Comparison of ENCODE assay signal across 1 cellular context in the genomic region with DNA sequence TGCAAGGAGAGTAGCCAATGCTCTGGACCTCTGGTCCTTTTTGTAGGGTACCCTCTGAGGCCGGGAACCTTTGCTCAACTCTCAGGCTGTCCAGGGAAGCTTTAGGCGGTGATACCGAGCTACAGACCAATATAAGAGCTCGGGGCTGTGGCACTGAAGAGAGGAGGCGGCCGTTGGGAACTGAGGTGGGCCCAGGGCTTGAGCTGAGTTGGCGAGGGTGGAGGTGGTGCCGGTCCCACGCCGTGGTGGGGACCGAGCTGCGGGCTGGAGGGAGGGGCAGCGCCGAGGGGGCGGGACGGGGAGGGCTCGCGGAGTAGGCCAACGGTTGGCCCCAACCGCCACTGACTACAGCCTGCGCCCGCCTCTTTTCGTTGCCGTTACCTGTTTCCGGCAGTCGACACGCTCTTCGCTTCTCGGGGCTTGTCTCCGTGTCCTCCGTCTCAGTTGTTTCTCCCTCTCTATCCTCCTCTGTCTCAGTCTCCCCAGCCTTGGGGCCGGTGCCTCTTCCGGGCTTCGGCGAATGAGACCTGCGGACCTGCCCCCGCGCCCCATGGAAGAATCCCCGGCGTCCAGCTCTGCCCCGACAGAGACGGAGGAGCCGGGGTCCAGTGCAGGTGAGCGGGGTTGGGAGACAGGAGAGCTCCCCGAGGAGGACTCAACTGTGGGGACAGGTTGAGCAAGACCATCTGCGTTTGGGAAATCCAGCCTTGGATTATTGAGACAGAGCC.
TF ChIP-seq lines count a peak whose summit lies in the region.

A gene with protein sequence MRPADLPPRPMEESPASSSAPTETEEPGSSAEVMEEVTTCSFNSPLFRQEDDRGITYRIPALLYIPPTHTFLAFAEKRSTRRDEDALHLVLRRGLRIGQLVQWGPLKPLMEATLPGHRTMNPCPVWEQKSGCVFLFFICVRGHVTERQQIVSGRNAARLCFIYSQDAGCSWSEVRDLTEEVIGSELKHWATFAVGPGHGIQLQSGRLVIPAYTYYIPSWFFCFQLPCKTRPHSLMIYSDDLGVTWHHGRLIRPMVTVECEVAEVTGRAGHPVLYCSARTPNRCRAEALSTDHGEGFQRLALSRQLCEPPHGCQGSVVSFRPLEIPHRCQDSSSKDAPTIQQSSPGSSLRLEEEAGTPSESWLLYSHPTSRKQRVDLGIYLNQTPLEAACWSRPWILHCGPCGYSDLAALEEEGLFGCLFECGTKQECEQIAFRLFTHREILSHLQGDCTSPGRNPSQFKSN (plus strand): TSS at position 393 of the 728 bp plus-strand sequence. CDS start 128 bp downstream, at position 521.

TF ChIP-seq in GM12878, 131 proteins besides CTCF, POLR2A, EP300 and RAD21 (continued from another document):
- TF ChIP-seq MYC (IDR thresholded peaks at IDR 0.05; ENCODE audit: insufficient read depth, insufficient read length, insufficient replicate concordance, low read length, severe bottlenecking) (no peak), SMAD5 (IDR thresholded peaks at IDR 0.05; ENCODE audit: low read depth) (0 out of 2 replicates have a peak, but pooled peaks have one; percentile 30), DPF2 (IDR thresholded peaks at IDR 0.05) (no peak), POLR2AphosphoS2 (IDR thresholded peaks at IDR 0.05; ENCODE audit: low read depth, low read length) (peak; percentile 57), EED (IDR thresholded peaks at IDR 0.05; ENCODE audit: low read depth) (no peak), SMAD1 (IDR thresholded peaks at IDR 0.05; ENCODE audit: low read depth, partially characterized antibody) (no peak), ZSCAN29 (IDR thresholded peaks at IDR 0.05) (no peak), BCL11A (IDR thresholded peaks at IDR 0.05; ENCODE audit: low read depth, low read length) (no peak), IRF4 (IDR thresholded peaks at IDR 0.05; ENCODE audit: low read depth, low read length) (no peak), ZNF622 (IDR thresholded peaks at IDR 0.05) (no peak), SUZ12 (IDR thresholded peaks at IDR 0.05; ENCODE audit: unreplicated experiment) (no peak), RELA (IDR thresholded peaks at IDR 0.05; ENCODE audit: borderline replicate concordance, partially characterized antibody) (no peak), SIX5 (IDR thresholded peaks at IDR 0.05; ENCODE audit: low read depth, low read length, severe bottlenecking) (peak; percentile 14), MEF2B (IDR thresholded peaks at IDR 0.05; ENCODE audit: partially characterized antibody, poor library complexity, severe bottlenecking) (peak; percentile 24), CBX5 (IDR thresholded peaks at IDR 0.05; ENCODE audit: low read depth) (no peak), NFIC (IDR thresholded peaks at IDR 0.05; ENCODE audit: low read depth, low read length) (no peak), PAX5 (IDR thresholded peaks at IDR 0.05; ENCODE audit: borderline replicate concordance, low read depth, low read length) (peak; percentile 40; the same call in 1 of the 2 replicates), ETV6 (conservative IDR thresholded peaks at IDR 0.05 in 1 of 2, IDR thresholded peaks at IDR 0.05 in 1 of 2; ENCODE audit: borderline replicate concordance in 1 of 2, low read depth in 1 of 2) (no peak)
- TF ChIP-seq, protein P1, sequence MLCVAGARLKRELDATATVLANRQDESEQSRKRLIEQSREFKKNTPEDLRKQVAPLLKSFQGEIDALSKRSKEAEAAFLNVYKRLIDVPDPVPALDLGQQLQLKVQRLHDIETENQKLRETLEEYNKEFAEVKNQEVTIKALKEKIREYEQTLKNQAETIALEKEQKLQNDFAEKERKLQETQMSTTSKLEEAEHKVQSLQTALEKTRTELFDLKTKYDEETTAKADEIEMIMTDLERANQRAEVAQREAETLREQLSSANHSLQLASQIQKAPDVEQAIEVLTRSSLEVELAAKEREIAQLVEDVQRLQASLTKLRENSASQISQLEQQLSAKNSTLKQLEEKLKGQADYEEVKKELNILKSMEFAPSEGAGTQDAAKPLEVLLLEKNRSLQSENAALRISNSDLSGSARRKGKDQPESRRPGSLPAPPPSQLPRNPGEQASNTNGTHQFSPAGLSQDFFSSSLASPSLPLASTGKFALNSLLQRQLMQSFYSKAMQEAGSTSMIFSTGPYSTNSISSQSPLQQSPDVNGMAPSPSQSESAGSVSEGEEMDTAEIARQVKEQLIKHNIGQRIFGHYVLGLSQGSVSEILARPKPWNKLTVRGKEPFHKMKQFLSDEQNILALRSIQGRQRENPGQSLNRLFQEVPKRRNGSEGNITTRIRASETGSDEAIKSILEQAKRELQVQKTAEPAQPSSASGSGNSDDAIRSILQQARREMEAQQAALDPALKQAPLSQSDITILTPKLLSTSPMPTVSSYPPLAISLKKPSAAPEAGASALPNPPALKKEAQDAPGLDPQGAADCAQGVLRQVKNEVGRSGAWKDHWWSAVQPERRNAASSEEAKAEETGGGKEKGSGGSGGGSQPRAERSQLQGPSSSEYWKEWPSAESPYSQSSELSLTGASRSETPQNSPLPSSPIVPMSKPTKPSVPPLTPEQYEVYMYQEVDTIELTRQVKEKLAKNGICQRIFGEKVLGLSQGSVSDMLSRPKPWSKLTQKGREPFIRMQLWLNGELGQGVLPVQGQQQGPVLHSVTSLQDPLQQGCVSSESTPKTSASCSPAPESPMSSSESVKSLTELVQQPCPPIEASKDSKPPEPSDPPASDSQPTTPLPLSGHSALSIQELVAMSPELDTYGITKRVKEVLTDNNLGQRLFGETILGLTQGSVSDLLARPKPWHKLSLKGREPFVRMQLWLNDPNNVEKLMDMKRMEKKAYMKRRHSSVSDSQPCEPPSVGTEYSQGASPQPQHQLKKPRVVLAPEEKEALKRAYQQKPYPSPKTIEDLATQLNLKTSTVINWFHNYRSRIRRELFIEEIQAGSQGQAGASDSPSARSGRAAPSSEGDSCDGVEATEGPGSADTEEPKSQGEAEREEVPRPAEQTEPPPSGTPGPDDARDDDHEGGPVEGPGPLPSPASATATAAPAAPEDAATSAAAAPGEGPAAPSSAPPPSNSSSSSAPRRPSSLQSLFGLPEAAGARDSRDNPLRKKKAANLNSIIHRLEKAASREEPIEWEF (IDR thresholded peaks at IDR 0.05; ENCODE audit: insufficient replicate concordance, low read depth, low read length), result no peak
- TF ChIP-seq, protein P2, sequence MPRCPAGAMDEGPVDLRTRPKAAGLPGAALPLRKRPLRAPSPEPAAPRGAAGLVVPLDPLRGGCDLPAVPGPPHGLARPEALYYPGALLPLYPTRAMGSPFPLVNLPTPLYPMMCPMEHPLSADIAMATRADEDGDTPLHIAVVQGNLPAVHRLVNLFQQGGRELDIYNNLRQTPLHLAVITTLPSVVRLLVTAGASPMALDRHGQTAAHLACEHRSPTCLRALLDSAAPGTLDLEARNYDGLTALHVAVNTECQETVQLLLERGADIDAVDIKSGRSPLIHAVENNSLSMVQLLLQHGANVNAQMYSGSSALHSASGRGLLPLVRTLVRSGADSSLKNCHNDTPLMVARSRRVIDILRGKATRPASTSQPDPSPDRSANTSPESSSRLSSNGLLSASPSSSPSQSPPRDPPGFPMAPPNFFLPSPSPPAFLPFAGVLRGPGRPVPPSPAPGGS (IDR thresholded peaks at IDR 0.05; ENCODE audit: borderline replicate concordance, insufficient read depth, low read depth, low read length, poor library complexity, severe bottlenecking), result peak; percentile 86
- TF ChIP-seq, protein P3, sequence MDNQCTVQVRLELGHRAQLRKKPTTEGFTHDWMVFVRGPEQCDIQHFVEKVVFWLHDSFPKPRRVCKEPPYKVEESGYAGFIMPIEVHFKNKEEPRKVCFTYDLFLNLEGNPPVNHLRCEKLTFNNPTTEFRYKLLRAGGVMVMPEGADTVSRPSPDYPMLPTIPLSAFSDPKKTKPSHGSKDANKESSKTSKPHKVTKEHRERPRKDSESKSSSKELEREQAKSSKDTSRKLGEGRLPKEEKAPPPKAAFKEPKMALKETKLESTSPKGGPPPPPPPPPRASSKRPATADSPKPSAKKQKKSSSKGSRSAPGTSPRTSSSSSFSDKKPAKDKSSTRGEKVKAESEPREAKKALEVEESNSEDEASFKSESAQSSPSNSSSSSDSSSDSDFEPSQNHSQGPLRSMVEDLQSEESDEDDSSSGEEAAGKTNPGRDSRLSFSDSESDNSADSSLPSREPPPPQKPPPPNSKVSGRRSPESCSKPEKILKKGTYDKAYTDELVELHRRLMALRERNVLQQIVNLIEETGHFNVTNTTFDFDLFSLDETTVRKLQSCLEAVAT (IDR thresholded peaks at IDR 0.05), result no peak
- TF ChIP-seq, protein P4, sequence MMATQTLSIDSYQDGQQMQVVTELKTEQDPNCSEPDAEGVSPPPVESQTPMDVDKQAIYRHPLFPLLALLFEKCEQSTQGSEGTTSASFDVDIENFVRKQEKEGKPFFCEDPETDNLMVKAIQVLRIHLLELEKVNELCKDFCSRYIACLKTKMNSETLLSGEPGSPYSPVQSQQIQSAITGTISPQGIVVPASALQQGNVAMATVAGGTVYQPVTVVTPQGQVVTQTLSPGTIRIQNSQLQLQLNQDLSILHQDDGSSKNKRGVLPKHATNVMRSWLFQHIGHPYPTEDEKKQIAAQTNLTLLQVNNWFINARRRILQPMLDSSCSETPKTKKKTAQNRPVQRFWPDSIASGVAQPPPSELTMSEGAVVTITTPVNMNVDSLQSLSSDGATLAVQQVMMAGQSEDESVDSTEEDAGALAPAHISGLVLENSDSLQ (IDR thresholded peaks at IDR 0.05), result no peak
- TF ChIP-seq, protein P5, sequence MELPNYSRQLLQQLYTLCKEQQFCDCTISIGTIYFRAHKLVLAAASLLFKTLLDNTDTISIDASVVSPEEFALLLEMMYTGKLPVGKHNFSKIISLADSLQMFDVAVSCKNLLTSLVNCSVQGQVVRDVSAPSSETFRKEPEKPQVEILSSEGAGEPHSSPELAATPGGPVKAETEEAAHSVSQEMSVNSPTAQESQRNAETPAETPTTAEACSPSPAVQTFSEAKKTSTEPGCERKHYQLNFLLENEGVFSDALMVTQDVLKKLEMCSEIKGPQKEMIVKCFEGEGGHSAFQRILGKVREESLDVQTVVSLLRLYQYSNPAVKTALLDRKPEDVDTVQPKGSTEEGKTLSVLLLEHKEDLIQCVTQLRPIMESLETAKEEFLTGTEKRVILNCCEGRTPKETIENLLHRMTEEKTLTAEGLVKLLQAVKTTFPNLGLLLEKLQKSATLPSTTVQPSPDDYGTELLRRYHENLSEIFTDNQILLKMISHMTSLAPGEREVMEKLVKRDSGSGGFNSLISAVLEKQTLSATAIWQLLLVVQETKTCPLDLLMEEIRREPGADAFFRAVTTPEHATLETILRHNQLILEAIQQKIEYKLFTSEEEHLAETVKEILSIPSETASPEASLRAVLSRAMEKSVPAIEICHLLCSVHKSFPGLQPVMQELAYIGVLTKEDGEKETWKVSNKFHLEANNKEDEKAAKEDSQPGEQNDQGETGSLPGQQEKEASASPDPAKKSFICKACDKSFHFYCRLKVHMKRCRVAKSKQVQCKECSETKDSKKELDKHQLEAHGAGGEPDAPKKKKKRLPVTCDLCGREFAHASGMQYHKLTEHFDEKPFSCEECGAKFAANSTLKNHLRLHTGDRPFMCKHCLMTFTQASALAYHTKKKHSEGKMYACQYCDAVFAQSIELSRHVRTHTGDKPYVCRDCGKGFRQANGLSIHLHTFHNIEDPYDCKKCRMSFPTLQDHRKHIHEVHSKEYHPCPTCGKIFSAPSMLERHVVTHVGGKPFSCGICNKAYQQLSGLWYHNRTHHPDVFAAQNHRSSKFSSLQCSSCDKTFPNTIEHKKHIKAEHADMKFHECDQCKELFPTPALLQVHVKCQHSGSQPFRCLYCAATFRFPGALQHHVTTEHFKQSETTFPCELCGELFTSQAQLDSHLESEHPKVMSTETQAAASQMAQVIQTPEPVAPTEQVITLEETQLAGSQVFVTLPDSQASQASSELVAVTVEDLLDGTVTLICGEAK (IDR thresholded peaks at IDR 0.05; ENCODE audit: borderline replicate concordance), result peak; percentile 83
